37 cellular contexts compared by ENCODE assay signal in genomic region chr14:53767566-53767965, GRCh38.
DNase-seq lines count a peak whose midpoint lies in the region; ATAC-seq lines count a peak whose summit lies in the region.
"Had no signal": no experiment of that assay in that cellular context is flagged by ENCODE, and none has a peak within 500 bp of the region (broad histone marks: within the 10 kb centered on the region; RNA-seq: fewer than 3 reads in every experiment).

No MANE protein-coding gene starts in this region.

- no peaks in the 10 kb centered on the region for H3K36me3 ChIP-seq in naive thymus-derived CD4-positive, alpha-beta T cell (ENCODE audit: control insufficient read depth in 2 of 3, insufficient read depth in 3 of 3, low read length in 3 of 3)
- H3K36me3 ChIP-seq: pancreas, thoracic aorta had no signal

- CTCF ChIA-PET in naive thymus-derived CD4-positive, alpha-beta T cell (lab: Charles Lee), result no interaction called here
- CTCF ChIA-PET in activated CD4-positive, alpha-beta T cell treated with anti-CD3 and anti-CD28 coated beads for 36 hours (lab: Charles Lee), result no interaction called here

- H3K4me1 ChIP-seq in naive thymus-derived CD4-positive, alpha-beta T cell (ENCODE audit: control insufficient read depth in 2 of 2, insufficient read depth in 2 of 2, low read length in 2 of 2), result no peaks in the 10 kb centered on the region
- H3K4me1 ChIP-seq: pancreas had no signal

- no peak overlapping the region for H3K27ac ChIP-seq in naive thymus-derived CD4-positive, alpha-beta T cell (ENCODE audit: low read depth, low read length)
- H3K27ac ChIP-seq: A549, pancreas, RWPE1, SK-N-MC, thoracic aorta had no signal

- no peaks in the 10 kb centered on the region for H3K9me3 ChIP-seq in naive thymus-derived CD4-positive, alpha-beta T cell (ENCODE audit: control insufficient read depth in 2 of 3, low read length in 3 of 3)
- H3K9me3 ChIP-seq: A549, pancreas, thoracic aorta had no signal

- H3K4me3 ChIP-seq in naive thymus-derived CD4-positive, alpha-beta T cell (ENCODE audit: low read length), result no peak overlapping the region
- H3K4me3 ChIP-seq: A549, GM12878, pancreas, SK-N-MC, thoracic aorta had no signal

- H3K4me1 Mint-ChIP-seq in naive thymus-derived CD4-positive, alpha-beta T cell, result no peaks in the 10 kb centered on the region
- H3K4me1 Mint-ChIP-seq in activated CD4-positive, alpha-beta T cell treated with anti-CD3 and anti-CD28 coated beads for 36 hours, result no peaks in the 10 kb centered on the region
- H3K4me1 Mint-ChIP-seq: activated CD8-positive, alpha-beta memory T cell treated with anti-CD3 and anti-CD28 coated beads, Interleukin-2, amount 10 ng/mL, durations not matched to agents 7 days and 5 days; activated naive CD8-positive, alpha-beta T cell treated with anti-CD3 and anti-CD28 coated beads for 36 hours; CD4-positive, CD25-positive, alpha-beta regulatory T cell; endodermal cell had no signal

- DNase-seq in DMS153 treated with DMSO at 0.1 percent for 48 hours (lab: John Stamatoyannopoulos, UW; ENCODE audit: unreplicated experiment) (peak; percentile 35), NCI-H1092 treated with DMSO at 0.1 percent for 48 hours (lab: John Stamatoyannopoulos, UW) (peak; percentile 98), NCI-H345 (lab: John Stamatoyannopoulos, UW) (peak; percentile 82), astrocyte of the hippocampus (ENCODE audit: low read depth, low spot score) (peak; percentile 39), superior temporal gyrus (ENCODE audit: extremely low spot score) (no peak), NCI-H1930 (lab: John Stamatoyannopoulos, UW) (no peak)
- DNase-seq in naive thymus-derived CD4-positive, alpha-beta T cell, result no peak
- DNase-seq in activated CD4-positive, alpha-beta T cell treated with anti-CD3 and anti-CD28 coated beads for 36 hours, result no peak
- DNase-seq: activated CD4-positive, CD25-positive, alpha-beta regulatory T cell; activated CD8-positive, alpha-beta memory T cell treated with anti-CD3 and anti-CD28 coated beads, Interleukin-2, amount 10 ng/mL, durations not matched to agents 7 days and 5 days; activated gamma-delta T cell; activated naive CD8-positive, alpha-beta T cell treated with anti-CD3 and anti-CD28 coated beads for 36 hours; activated T-cell treated with anti-CD3 and anti-CD28 coated beads, Interleukin-2, amount 50 U/mL, for 4 hours; anterior cingulate cortex; caudate nucleus; CD4-positive, CD25-positive, alpha-beta regulatory T cell; cortex of kidney; endodermal cell; glutamatergic neuron; H7; mesenchymal stem cell; NCI-H2081; NCI-H446; OCI-M1; pancreas; retina; small intestine; stimulated activated naive CD4-positive, alpha-beta T cell treated with Interleukin-2 at 50 U/mL for 16 hours; T-helper 1 cell had no signal

- POLR2A ChIA-PET in naive thymus-derived CD4-positive, alpha-beta T cell (lab: Charles Lee), result no interaction called here
- POLR2A ChIA-PET in activated CD4-positive, alpha-beta T cell treated with anti-CD3 and anti-CD28 coated beads for 36 hours (lab: Charles Lee), result no interaction called here

- H3K27ac Mint-ChIP-seq in naive thymus-derived CD4-positive, alpha-beta T cell, result no peak overlapping the region
- H3K27ac Mint-ChIP-seq in activated CD4-positive, alpha-beta T cell treated with anti-CD3 and anti-CD28 coated beads for 36 hours, result no peak overlapping the region
- H3K27ac Mint-ChIP-seq: activated CD8-positive, alpha-beta memory T cell treated with anti-CD3 and anti-CD28 coated beads, Interleukin-2, amount 10 ng/mL, durations not matched to agents 7 days and 5 days; activated naive CD8-positive, alpha-beta T cell treated with anti-CD3 and anti-CD28 coated beads for 36 hours; CD4-positive, CD25-positive, alpha-beta regulatory T cell; endodermal cell had no signal

- ATAC-seq in naive thymus-derived CD4-positive, alpha-beta T cell, result no peak
- no peak for ATAC-seq in activated CD4-positive, alpha-beta T cell treated with anti-CD3 and anti-CD28 coated beads for 36 hours
- ATAC-seq: A549; activated CD8-positive, alpha-beta memory T cell treated with anti-CD3 and anti-CD28 coated beads, Interleukin-2, amount 10 ng/mL, durations not matched to agents 7 days and 5 days; activated T-cell treated with anti-CD3 and anti-CD28 coated beads, Interleukin-2, amount 50 U/mL, for 4 hours; GM12878; HepG2; left lobe of liver; pancreas had no signal

- H3K27me3 ChIP-seq in naive thymus-derived CD4-positive, alpha-beta T cell (ENCODE audit: control insufficient read depth in 2 of 2, insufficient read depth in 2 of 2, low read length in 2 of 2), result no peaks in the 10 kb centered on the region
- H3K27me3 ChIP-seq: pancreas had no signal

- H3K9me3 Mint-ChIP-seq in naive thymus-derived CD4-positive, alpha-beta T cell, result peaks cover 0 to 9% (median 0%) of the 10 kb centered on the region in 11 donors
- no peaks in the 10 kb centered on the region for H3K9me3 Mint-ChIP-seq in activated CD4-positive, alpha-beta T cell treated with anti-CD3 and anti-CD28 coated beads for 36 hours (ENCODE audit: low read depth)
- H3K9me3 Mint-ChIP-seq: activated T-cell treated with anti-CD3 and anti-CD28 coated beads, Interleukin-2, amount 50 U/mL, for 4 hours; endodermal cell; neural crest cell had no signal

- H3K4me3 Mint-ChIP-seq in naive thymus-derived CD4-positive, alpha-beta T cell, result no peak overlapping the region
- no peak overlapping the region for H3K4me3 Mint-ChIP-seq in activated CD4-positive, alpha-beta T cell treated with anti-CD3 and anti-CD28 coated beads for 36 hours
- H3K4me3 Mint-ChIP-seq: activated CD8-positive, alpha-beta memory T cell treated with anti-CD3 and anti-CD28 coated beads, Interleukin-2, amount 10 ng/mL, durations not matched to agents 7 days and 5 days; activated naive CD8-positive, alpha-beta T cell treated with anti-CD3 and anti-CD28 coated beads for 36 hours; activated T-cell treated with anti-CD3 and anti-CD28 coated beads, Interleukin-2, amount 50 U/mL, for 4 hours; CD4-positive, CD25-positive, alpha-beta regulatory T cell; endodermal cell; neural crest cell had no signal

- H3K27me3 Mint-ChIP-seq in naive thymus-derived CD4-positive, alpha-beta T cell, result no peaks in the 10 kb centered on the region
- H3K27me3 Mint-ChIP-seq in activated CD4-positive, alpha-beta T cell treated with anti-CD3 and anti-CD28 coated beads for 36 hours, result no peaks in the 10 kb centered on the region
- H3K27me3 Mint-ChIP-seq: activated CD8-positive, alpha-beta memory T cell treated with anti-CD3 and anti-CD28 coated beads, Interleukin-2, amount 10 ng/mL, durations not matched to agents 7 days and 5 days; activated naive CD8-positive, alpha-beta T cell treated with anti-CD3 and anti-CD28 coated beads for 36 hours; CD4-positive, CD25-positive, alpha-beta regulatory T cell had no signal

- H3K36me3 Mint-ChIP-seq in naive thymus-derived CD4-positive, alpha-beta T cell, result no peaks in the 10 kb centered on the region
- no peaks in the 10 kb centered on the region for H3K36me3 Mint-ChIP-seq in activated CD4-positive, alpha-beta T cell treated with anti-CD3 and anti-CD28 coated beads for 36 hours (ENCODE audit: low read depth)
- H3K36me3 Mint-ChIP-seq: activated CD8-positive, alpha-beta memory T cell treated with anti-CD3 and anti-CD28 coated beads, Interleukin-2, amount 10 ng/mL, durations not matched to agents 7 days and 5 days; activated naive CD8-positive, alpha-beta T cell treated with anti-CD3 and anti-CD28 coated beads for 36 hours; CD4-positive, CD25-positive, alpha-beta regulatory T cell had no signal

- intact Hi-C loops in naive thymus-derived CD4-positive, alpha-beta T cell (cut with micrococcal nuclease), result no loop called here
- intact Hi-C loops in activated CD4-positive, alpha-beta T cell treated with anti-CD3 and anti-CD28 coated beads for 36 hours (cut with DNase I, micrococcal nuclease), result no loop called here

Comparison
In these comparisons a context has a peak if more than half of its experiments do, and no peak if none do; other contexts are left out.
1. DNase-seq: peak in DMS153 treated with DMSO at 0.1 percent for 48 hours (single experiment), NCI-H1092 treated with DMSO at 0.1 percent for 48 hours (single experiment), NCI-H345 (single experiment) and astrocyte of the hippocampus (single experiment); none in naive thymus-derived CD4-positive, alpha-beta T cell (0 of 9), activated CD4-positive, alpha-beta T cell treated with anti-CD3 and anti-CD28 coated beads for 36 hours (single experiment), superior temporal gyrus (single experiment) and NCI-H1930 (0 of 2).